11 cellular contexts compared by ENCODE assay signal in the genomic region with DNA sequence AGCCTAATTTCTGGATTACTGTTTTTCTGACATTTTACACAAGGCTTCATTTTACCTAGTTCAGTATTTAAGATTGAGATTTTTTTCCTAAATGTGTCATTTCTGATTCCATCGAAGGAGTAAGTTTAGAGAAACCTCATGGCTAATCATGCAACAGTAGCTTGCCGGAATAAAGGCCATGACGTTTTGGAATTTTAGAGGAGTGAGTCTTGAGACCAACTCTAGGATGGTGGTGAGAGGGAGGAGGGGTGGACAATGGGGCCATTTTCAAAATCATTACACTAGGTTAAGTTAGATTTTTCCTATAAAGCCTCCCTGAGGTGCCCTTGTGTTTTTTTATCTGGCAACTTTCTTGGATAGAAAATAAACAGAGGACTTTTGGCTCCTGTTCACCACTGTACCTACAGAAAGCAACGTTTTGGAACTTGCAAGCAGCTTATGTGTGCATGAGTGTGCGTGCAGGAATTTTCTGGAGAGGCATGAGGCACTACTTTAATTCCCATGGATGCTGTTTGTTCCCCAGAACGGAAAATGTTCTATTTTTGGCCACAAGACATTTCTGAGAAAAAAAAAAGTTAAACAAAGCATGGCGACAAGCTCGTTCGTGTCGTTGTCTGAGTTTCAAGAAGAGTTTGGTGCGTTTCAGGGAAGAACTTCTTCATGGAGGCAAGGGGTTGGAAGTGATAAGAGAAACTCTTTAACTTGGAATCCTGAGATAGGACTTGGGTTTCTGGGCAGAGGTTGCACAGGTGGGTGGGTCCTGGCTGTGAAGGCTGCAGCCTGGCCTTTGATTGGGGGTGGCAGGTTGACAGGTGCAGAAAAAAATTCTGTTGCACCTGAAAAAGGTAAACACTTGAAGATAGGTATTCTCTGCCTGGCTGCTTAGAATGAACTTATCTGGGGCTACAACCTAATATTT.
A peak's percentile ranks its signal among the peaks of the same experiment; 100 is the strongest.
DNase-seq lines count a peak whose midpoint lies in the region; ATAC-seq, FAIRE-seq and TF ChIP-seq lines count a peak whose summit lies in the region.
"Had no signal": no experiment of that assay in that cellular context is flagged by ENCODE, and none has a peak within 500 bp of the region (broad histone marks: within the 10 kb centered on the region; RNA-seq: fewer than 3 reads in every experiment).

No MANE protein-coding gene starts in this region.

- H3K9me3 ChIP-seq in K562 (replicated peaks; ENCODE audit: control insufficient read depth, insufficient read depth, low read depth, low read length) = no peaks in the 10 kb centered on the region
- H3K9me3 ChIP-seq in left ventricle myocardium inferior (replicated peaks) = no peaks in the 10 kb centered on the region
- H3K9me3 ChIP-seq in small intestine (ENCODE audit: control insufficient read depth, low read depth) = no peaks in the 10 kb centered on the region

- TF ChIP-seq POLR2A in K562 (conservative IDR thresholded peaks at IDR 0.05) = no peak

- CTCF ChIA-PET in K562 (lab: Yijun Ruan, JAX; ENCODE audit: low intra/inter-chr PET ratio) = interaction anchor here (0.5 kb wide), 1 partner anchor 887 kb away, joined by 3 read pairs; no protein-coding TSS in a partner anchor
- CTCF ChIA-PET in activated CD4-positive, alpha-beta T cell treated with anti-CD3 and anti-CD28 coated beads, Interleukin-2, amount 10 ng/mL, durations not matched to agents 7 days and 5 days (lab: Charles Lee) = interaction anchor here (1.3 kb wide), 1 partner anchor 48 kb away, joined by 3 read pairs; no protein-coding TSS in a partner anchor

- H3K4me1 ChIP-seq in K562 (replicated peaks in 1 of 2; ENCODE audit: control insufficient read depth in 2 of 2, insufficient read depth in 2 of 2, low read length in 2 of 2) = peaks cover 8 to 16% of the 10 kb centered on the region in 2 experiments
- peaks cover 28% of the 10 kb centered on the region for H3K4me1 ChIP-seq in left ventricle myocardium inferior
- H3K4me1 ChIP-seq in small intestine (ENCODE audit: control insufficient read depth in 2 of 2, insufficient read depth in 1 of 2, low read depth in 1 of 2, low read length in 1 of 2) = peaks cover 0 to 8% of the 10 kb centered on the region in 2 donors

- peaks cover 3% of the 10 kb centered on the region for H3K9me3 Mint-ChIP-seq in activated CD4-positive, alpha-beta T cell treated with anti-CD3 and anti-CD28 coated beads, Interleukin-2, amount 10 ng/mL, durations not matched to agents 7 days and 5 days

- H2AFZ ChIP-seq in K562 (ENCODE audit: low read depth, low read length) = no peak overlapping the region

- peak; percentile 43 for DNase-seq in EL
- peak in 1 of 4 experiments; percentile 17 for DNase-seq in K562 (ENCODE audit: extremely low read depth in 1 of 4, low spot score in 3 of 4)
- no peak for DNase-seq in left ventricle myocardium inferior
- peak; percentile 23 for DNase-seq in small intestine
- DNase-seq in GM20000 (ENCODE audit: low spot score) = no peak
- no peak for DNase-seq in activated CD4-positive, alpha-beta T cell treated with anti-CD3 and anti-CD28 coated beads, Interleukin-2, amount 50 U/mL, for 1 hour
- no peak for DNase-seq in activated CD4-positive, alpha-beta T cell treated with anti-CD3 and anti-CD28 coated beads, Interleukin-2, amount 10 ng/mL, durations not matched to agents 7 days and 5 days
- DNase-seq: NCI-H1694 treated with DMSO at 0.1 percent for 48 hours; stimulated activated naive CD8-positive, alpha-beta T cell treated with anti-CD3 and anti-CD28 coated beads, Interleukin-15, Interleukin-2, amounts not matched to agents 100 U/mL and 50 U/mL, for 24 hours had no signal

- H3K4me3 ChIP-seq in K562 (no peak overlapping the region), left ventricle myocardium inferior (no peak overlapping the region), small intestine (ENCODE audit: low read depth in 1 of 2, low read length in 2 of 2) (no peak overlapping the region)

- FAIRE-seq in K562 (lab: Jason Lieb, UNC) (no peak), small intestine (lab: Jason Lieb, UNC) (no peak)

- no peaks in the 10 kb centered on the region for H3K36me3 Mint-ChIP-seq in activated CD4-positive, alpha-beta T cell treated with anti-CD3 and anti-CD28 coated beads, Interleukin-2, amount 10 ng/mL, durations not matched to agents 7 days and 5 days (ENCODE audit: low read depth)

- POLR2A ChIA-PET in K562 (lab: Yijun Ruan, JAX) = interaction anchor here (0.6 to 0.7 kb wide), 2 partner anchors 17 to 22 kb away, joined by 3 to 4 read pairs; no protein-coding TSS in a partner anchor
- POLR2A ChIA-PET in activated CD4-positive, alpha-beta T cell treated with anti-CD3 and anti-CD28 coated beads, Interleukin-2, amount 10 ng/mL, durations not matched to agents 7 days and 5 days (lab: Charles Lee) = no interaction called here

- TF ChIP-seq EP300 in K562 (IDR thresholded peaks at IDR 0.05; ENCODE audit: low read length) = no peak

- no peak for TF ChIP-seq RAD21 in K562 (CRISPR knock-in tag; conservative IDR thresholded peaks at IDR 0.05 in 1 of 2, IDR thresholded peaks at IDR 0.05 in 1 of 2)

- no peak overlapping the region for H3K27ac Mint-ChIP-seq in activated CD4-positive, alpha-beta T cell treated with anti-CD3 and anti-CD28 coated beads, Interleukin-2, amount 10 ng/mL, durations not matched to agents 7 days and 5 days

- no TSS peak for BruUV-seq in K562 (replicated peaks; lab: Mats Ljungman, UMichigan)

- in situ Hi-C loops in K562 (cut with MboI) = no loop called here

- H3K4me1 Mint-ChIP-seq in activated CD4-positive, alpha-beta T cell treated with anti-CD3 and anti-CD28 coated beads, Interleukin-2, amount 10 ng/mL, durations not matched to agents 7 days and 5 days = peaks cover 7% of the 10 kb centered on the region

- no peaks in the 10 kb centered on the region for H3K79me2 ChIP-seq in K562 (ENCODE audit: control insufficient read depth, insufficient read depth, low read length)

- H3K9ac ChIP-seq in K562 (ENCODE audit: insufficient read depth in 1 of 2, low read depth in 2 of 2, low read length in 2 of 2) = no peak overlapping the region

- no peak for TF ChIP-seq CTCF in K562 (IDR thresholded peaks at IDR 0.05 in 2 of 3, conservative IDR thresholded peaks at IDR 0.05 in 1 of 3; ENCODE audit: insufficient read depth in 2 of 3, low read depth in 1 of 3, low read length in 3 of 3)
- TF ChIP-seq CTCF in left ventricle myocardium inferior (IDR thresholded peaks at IDR 0.05; ENCODE audit: borderline replicate concordance) = no peak
- no peak for TF ChIP-seq CTCF in GM20000 (IDR thresholded peaks at IDR 0.05; ENCODE audit: extremely low read depth, missing control alignments)

- H3K27me3 ChIP-seq in K562 (ENCODE audit: control insufficient read depth in 2 of 2, insufficient read depth in 2 of 2, low read length in 2 of 2) (no peaks in the 10 kb centered on the region), left ventricle myocardium inferior (ENCODE audit: low read depth) (no peaks in the 10 kb centered on the region), small intestine (ENCODE audit: control insufficient read depth in 2 of 2, insufficient read depth in 2 of 2, low read length in 2 of 2) (no peaks in the 10 kb centered on the region)

- 13% methylated on average over 10 of the region's 11 CpGs for WGBS in K562 (ENCODE audit: insufficient coverage, low coverage, missing lambda C conversion rate)
- 36 to 51% (median 45%) methylated on average over 11 of the region's 11 CpGs for WGBS in small intestine, 3 donors

- H3K4me3 Mint-ChIP-seq in activated CD4-positive, alpha-beta T cell treated with anti-CD3 and anti-CD28 coated beads, Interleukin-2, amount 10 ng/mL, durations not matched to agents 7 days and 5 days = no peak overlapping the region
- H3K4me3 Mint-ChIP-seq: neural crest cell had no signal

- ATAC-seq in K562 = no peak
- no peak for ATAC-seq in HG03159 (IDR thresholded peaks at IDR 0.05; ENCODE audit: unreplicated experiment)
- ATAC-seq: stimulated activated naive CD8-positive, alpha-beta T cell treated with anti-CD3 and anti-CD28 coated beads, Interleukin-15, Interleukin-2, amounts not matched to agents 100 U/mL and 50 U/mL, for 24 hours had no signal

- no peaks in the 10 kb centered on the region for H3K9me1 ChIP-seq in K562 (ENCODE audit: control insufficient read depth, insufficient read depth, low read length)

- no peaks in the 10 kb centered on the region for H4K20me1 ChIP-seq in K562 (replicated peaks; ENCODE audit: control insufficient read depth, insufficient read depth, low read length)

- H3K36me3 ChIP-seq in K562 (ENCODE audit: control insufficient read depth, insufficient read depth, low read length) (no peaks in the 10 kb centered on the region; the same call in 2 of the 3 replicates), left ventricle myocardium inferior (no peaks in the 10 kb centered on the region), small intestine (ENCODE audit: control insufficient read depth in 2 of 2, insufficient read depth in 2 of 2, low read length in 2 of 2) (no peaks in the 10 kb centered on the region)

- peak overlapping the region; percentile 8; the same call in 1 of the 2 replicates for H3K4me2 ChIP-seq in K562 (ENCODE audit: insufficient read depth, low read length)

- peaks cover 2% of the 10 kb centered on the region for H3K27me3 Mint-ChIP-seq in activated CD4-positive, alpha-beta T cell treated with anti-CD3 and anti-CD28 coated beads, Interleukin-2, amount 10 ng/mL, durations not matched to agents 7 days and 5 days

- intact Hi-C loops in K562 (cut with micrococcal nuclease) = no loop called here
- intact Hi-C loops in left ventricle myocardium inferior (cut with micrococcal nuclease) = no loop called here

- H3K27ac ChIP-seq in K562 (ENCODE audit: extremely low read depth, low read depth, low read length) (no peak overlapping the region), left ventricle myocardium inferior (replicated peaks) (peak overlapping the region; percentile 64), small intestine (ENCODE audit: low read depth in 1 of 2, low read length in 1 of 2) (peak overlapping the region in 1 of 2 donors; percentile 57)

TF ChIP-seq in K562, 482 proteins besides CTCF, POLR2A, EP300 and RAD21 (continues in another document):
- TF ChIP-seq TAF7 (tag; IDR thresholded peaks at IDR 0.05) = no peak
- TF ChIP-seq KLF16 (IDR thresholded peaks at IDR 0.05) = no peak
- no peak for TF ChIP-seq NELFE (IDR thresholded peaks at IDR 0.05; ENCODE audit: insufficient read depth, insufficient read length)

Comparison
In these comparisons a context has a peak if more than half of its experiments do, and no peak if none do; other contexts are left out.
1. DNase-seq: peak in EL (single experiment) and small intestine (single experiment); none in left ventricle myocardium inferior (single experiment), GM20000 (single experiment), activated CD4-positive, alpha-beta T cell treated with anti-CD3 and anti-CD28 coated beads, Interleukin-2, amount 50 U/mL, for 1 hour (single experiment) and activated CD4-positive, alpha-beta T cell treated with anti-CD3 and anti-CD28 coated beads, Interleukin-2, amount 10 ng/mL, durations not matched to agents 7 days and 5 days (single experiment).